8 cellular contexts compared by ENCODE assay signal in the genomic region with DNA sequence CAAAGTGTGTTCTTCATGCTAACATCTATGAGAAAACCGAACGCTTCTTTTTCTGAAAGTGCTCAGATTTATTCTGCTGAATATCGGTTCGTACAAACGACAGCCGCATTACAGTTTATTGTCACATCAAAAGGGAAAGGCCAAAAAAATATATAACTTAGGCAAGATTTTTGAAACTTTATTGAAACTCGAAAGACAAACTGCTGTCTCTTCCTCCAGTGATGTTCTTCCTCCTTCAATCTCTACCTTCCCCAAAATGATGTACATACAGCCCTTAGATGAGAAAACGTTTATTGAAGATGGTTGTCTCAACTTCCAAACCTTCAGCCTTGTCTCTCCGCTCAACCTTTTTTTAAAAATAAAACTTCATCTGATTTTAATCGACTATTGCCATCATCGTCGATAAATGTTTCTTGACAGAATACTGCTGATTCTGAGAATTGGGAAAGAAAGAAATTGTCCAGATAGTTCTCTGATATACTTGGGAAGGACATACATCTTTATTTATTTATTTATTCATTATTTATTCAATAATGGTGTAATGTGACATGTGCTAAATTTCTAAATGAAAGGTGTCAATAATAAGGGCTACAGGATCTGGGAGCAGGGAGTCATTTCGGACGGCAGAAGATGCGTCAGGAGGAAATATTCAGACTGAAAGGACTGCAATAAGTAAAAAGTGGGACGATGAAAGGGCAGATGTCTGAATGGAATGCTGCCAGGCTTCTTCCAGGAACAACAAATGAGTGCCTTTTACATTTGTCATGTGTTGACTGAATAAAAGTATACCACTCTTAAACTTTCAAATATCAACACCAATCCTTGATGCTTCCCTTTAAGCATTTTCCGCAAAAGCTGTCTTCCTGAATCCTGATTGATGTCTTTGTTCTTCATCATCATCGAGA. TPM values are rescaled to one million over a fixed set of nuclear protein-coding genes. Genes with fewer than 3 reads are reported as not detected.
DNase-seq lines count a peak whose midpoint lies in the region; ATAC-seq and TF ChIP-seq lines count a peak whose summit lies in the region.

No MANE protein-coding gene starts in this region.

- no peak overlapping the region for H2BK120ac ChIP-seq in trophoblast cell (ENCODE audit: insufficient read depth, low read length, poor library complexity)

- H2BK12ac ChIP-seq in trophoblast cell (ENCODE audit: low read length), result no peak overlapping the region

- in situ Hi-C loops in ACHN (cut with HindIII; ENCODE audit: low pct_ligation_motif_present, low pct_unique_long_range_greater_than_20kb, low sequenced_read_pairs), result no loop called here

- H4K8ac ChIP-seq in trophoblast cell (ENCODE audit: low read depth, low read length), result peak overlapping the region; percentile 94

- H2AFZ ChIP-seq in trophoblast cell (ENCODE audit: insufficient read depth, low read length, poor library complexity), result no peak overlapping the region

- H3K4me2 ChIP-seq in trophoblast cell (ENCODE audit: low read length), result peak overlapping the region; percentile 73

- no peak overlapping the region for H3K4ac ChIP-seq in trophoblast cell (ENCODE audit: low read depth, low read length)

- 100% methylated on average over 2 of the region's 18 CpGs for WGBS in trophoblast cell (ENCODE audit: extremely low coverage, insufficient coverage, insufficient read length)

- TF ChIP-seq CTCF in Peyer's patch (IDR thresholded peaks at IDR 0.05), result no peak

- peaks cover 0 to 8% (median 3%) of the 10 kb centered on the region in 4 donors for H3K4me1 ChIP-seq in Peyer's patch
- H3K4me1 ChIP-seq in trophoblast cell (ENCODE audit: control insufficient read depth in 1 of 2, insufficient read depth in 2 of 2, low read length in 2 of 2), result peaks cover 0 to 2% of the 10 kb centered on the region in 2 experiments

- peak overlapping the region; percentile 78 to 92 (median 84) for H3K4me3 ChIP-seq in Peyer's patch
- peak overlapping the region; percentile 74 for H3K4me3 ChIP-seq in trophoblast cell (ENCODE audit: low read depth, low read length)

- H2BK5ac ChIP-seq in trophoblast cell (ENCODE audit: low read depth, low read length, poor library complexity), result no peak overlapping the region

- peaks cover 4% of the 10 kb centered on the region for H3K79me2 ChIP-seq in trophoblast cell (ENCODE audit: control insufficient read depth, insufficient read depth, low read length, poor library complexity)

- DNase-seq in ELR (ENCODE audit: low read depth) (peak; percentile 13), Peyer's patch (no peak), erythroblast (lab: John Stamatoyannopoulos, UW) (no peak), trophoblast cell (peak; percentile 86 to 91), ACHN (no peak)

- no peaks in the 10 kb centered on the region for H3K36me3 ChIP-seq in Peyer's patch
- no peaks in the 10 kb centered on the region for H3K36me3 ChIP-seq in trophoblast cell (ENCODE audit: control insufficient read depth in 1 of 2, insufficient read depth in 2 of 2, low read length in 2 of 2)

- peak overlapping the region; percentile 48 for H3K14ac ChIP-seq in trophoblast cell (ENCODE audit: low read length)

- H3K9me3 ChIP-seq in Peyer's patch (no peaks in the 10 kb centered on the region), trophoblast cell (ENCODE audit: insufficient read depth, low read depth, low read length) (no peaks in the 10 kb centered on the region)

- H3K27ac ChIP-seq in Peyer's patch (peak overlapping the region; percentile 69 to 84 (median 78)), trophoblast cell (ENCODE audit: low read depth, low read length) (no peak overlapping the region)

- no peak overlapping the region for H4K91ac ChIP-seq in trophoblast cell (ENCODE audit: low read depth, low read length)

- no peak overlapping the region for H3K18ac ChIP-seq in trophoblast cell (ENCODE audit: low read length)

- TF ChIP-seq POLR2A in Peyer's patch (IDR thresholded peaks at IDR 0.05), result no peak
- TF ChIP-seq POLR2A in erythroblast (IDR thresholded peaks at IDR 0.05; ENCODE audit: low read length), result peak; percentile 39
- TF ChIP-seq POLR2A in GM18505 (IDR thresholded peaks at IDR 0.05; ENCODE audit: borderline replicate concordance, extremely low read depth, insufficient read depth, insufficient read length), result no peak

- peak overlapping the region; percentile 64 for H3K9ac ChIP-seq in trophoblast cell (ENCODE audit: low read length)

- H3K79me1 ChIP-seq in trophoblast cell (ENCODE audit: low read length), result no peaks in the 10 kb centered on the region

- ATAC-seq in GM18505 (IDR thresholded peaks at IDR 0.05; ENCODE audit: unreplicated experiment), result no peak
- ATAC-seq in GM18909 (IDR thresholded peaks at IDR 0.05; ENCODE audit: poor library complexity, unreplicated experiment), result no peak
- no peak for ATAC-seq in GM21381 (IDR thresholded peaks at IDR 0.05; ENCODE audit: unreplicated experiment)

- no peak overlapping the region for H3K23ac ChIP-seq in trophoblast cell (ENCODE audit: low read length)

- peak overlapping the region; percentile 65 for H4K12ac ChIP-seq in trophoblast cell (ENCODE audit: low read depth, low read length)

- no peak overlapping the region for H2AK5ac ChIP-seq in trophoblast cell (ENCODE audit: low read length)

- H3K27me3 ChIP-seq in Peyer's patch (no peaks in the 10 kb centered on the region), trophoblast cell (ENCODE audit: insufficient read depth, low read length) (no peaks in the 10 kb centered on the region)

RNA-seq across cellular contexts. Expression of gene MDM1, which starts 0.8 kb away (rescaled TPM):
- total RNA-seq in Peyer's patch, result 10 to 100 TPM in 3 of 4 donors, 1 to 10 TPM in 1; 5.2 to 46.2 (median 14.5) TPM
- 3.8 and 4.2 TPM in 2 replicates for polyA plus RNA-seq in trophoblast cell (2013)

Comparison
In these comparisons a context has a peak if more than half of its experiments do, and no peak if none do; other contexts are left out.
1. DNase-seq: peak in ELR (single experiment) and trophoblast cell (2 of 2); none in Peyer's patch (0 of 3), erythroblast (0 of 2) and ACHN (single experiment).